Comparison of ENCODE assay signal across 1 cellular context in genomic region chr19:55606817-55607216, GRCh38.
TF ChIP-seq lines count a peak whose summit lies in the region.

No MANE protein-coding gene starts in this region.

TF ChIP-seq in IMR-90, 13 proteins besides CTCF, POLR2A, EP300 and RAD21 (continued from another document):
- TF ChIP-seq NFE2L2 (IDR thresholded peaks at IDR 0.05; ENCODE audit: low read depth, low read length) = no peak
- no peak for TF ChIP-seq BHLHE40 (IDR thresholded peaks at IDR 0.05; ENCODE audit: low read depth, low read length)
- TF ChIP-seq USF2 (IDR thresholded peaks at IDR 0.05; ENCODE audit: low read depth, low read length) = no peak
